Comparison of ENCODE assay signal across 8 cellular contexts in genomic region chr5:55936100-55936693, GRCh38. TPM values are rescaled to one million over a fixed set of nuclear protein-coding genes. Genes with fewer than 3 reads are reported as not detected.
A peak's percentile ranks its signal among the peaks of the same experiment; 100 is the strongest.
DNase-seq lines count a peak whose midpoint lies in the region; ATAC-seq and TF ChIP-seq lines count a peak whose summit lies in the region.

No MANE protein-coding gene starts in this region.

- peaks cover 0 to 32% (median 0%) of the 10 kb centered on the region in 3 donors for H3K36me3 ChIP-seq in Peyer's patch
- peaks cover 6% of the 10 kb centered on the region for H3K36me3 ChIP-seq in fibroblast of lung (ENCODE audit: control insufficient read depth, insufficient read depth, low read length)
- no peaks in the 10 kb centered on the region for H3K36me3 ChIP-seq in neural progenitor cell

- no peaks in the 10 kb centered on the region for H3K27me3 Mint-ChIP-seq in activated T-cell treated with anti-CD3 and anti-CD28 coated beads, Interleukin-2, amount 50 U/mL, for 4 hours (ENCODE audit: low read depth)
- H3K27me3 Mint-ChIP-seq in neural progenitor cell (ENCODE audit: insufficient read depth, low read depth): no peaks in the 10 kb centered on the region
- H3K27me3 Mint-ChIP-seq in stimulated activated naive CD8-positive, alpha-beta T cell treated with anti-CD3 and anti-CD28 coated beads, Interleukin-15, amount 100 ng/mL, for 72 hours: no peaks in the 10 kb centered on the region

- TF ChIP-seq CTCF in Peyer's patch (IDR thresholded peaks at IDR 0.05) (peak; percentile 60 to 83 (median 74)), fibroblast of lung (conservative IDR thresholded peaks at IDR 0.05 in 1 of 2, IDR thresholded peaks at IDR 0.05 in 1 of 2; ENCODE audit: low read depth in 1 of 2, low read length in 2 of 2) (peak; percentile 90 to 92), neural progenitor cell (IDR thresholded peaks at IDR 0.05) (peak; percentile 90)

- H3K27ac Mint-ChIP-seq in neural progenitor cell: no peak overlapping the region
- H3K27ac Mint-ChIP-seq in stimulated activated naive CD8-positive, alpha-beta T cell treated with anti-CD3 and anti-CD28 coated beads, Interleukin-15, amount 100 ng/mL, for 72 hours: peak overlapping the region in 1 of 2 donors; percentile 54

- TF ChIP-seq POLR2A in Peyer's patch (IDR thresholded peaks at IDR 0.05): no peak

- DNase-seq in NK-92 treated with Interleukin-12 subunit alpha and Interleukin-12 subunit beta, amount 100 ng/mL, for 24 hours (lab: John Stamatoyannopoulos, UW): peak; percentile 44
- DNase-seq in NK-92 (lab: John Stamatoyannopoulos, UW; ENCODE audit: unreplicated experiment) (no peak), KBM-7 (peak; percentile 84), Peyer's patch (peak; percentile 77 to 91 (median 84)), fibroblast of lung (ENCODE audit: low read depth in 2 of 2) (peak; percentile 81 to 91), neural progenitor cell (ENCODE audit: low spot score) (peak; percentile 84)
- peak; percentile 74 for DNase-seq in activated T-cell treated with anti-CD3 and anti-CD28 coated beads, Interleukin-2, amount 50 U/mL, for 4 hours
- peak; percentile 69 to 78 for DNase-seq in stimulated activated naive CD8-positive, alpha-beta T cell treated with anti-CD3 and anti-CD28 coated beads, Interleukin-15, amount 100 ng/mL, for 72 hours

- H3K9ac ChIP-seq in fibroblast of lung (ENCODE audit: insufficient read depth, low read length) (no peak overlapping the region), neural progenitor cell (no peak overlapping the region)

- H3K4me3 ChIP-seq in Peyer's patch: no peak overlapping the region
- no peak overlapping the region for H3K4me3 ChIP-seq in fibroblast of lung (replicated peaks in 1 of 4; ENCODE audit: control extremely low read depth in 1 of 4, insufficient read depth in 1 of 4, low read depth in 3 of 4, low read length in 4 of 4)
- no peak overlapping the region for H3K4me3 ChIP-seq in neural progenitor cell

- H3K4me1 Mint-ChIP-seq in activated T-cell treated with anti-CD3 and anti-CD28 coated beads, Interleukin-2, amount 50 U/mL, for 4 hours (ENCODE audit: low read depth): peaks cover 8% of the 10 kb centered on the region
- no peaks in the 10 kb centered on the region for H3K4me1 Mint-ChIP-seq in neural progenitor cell
- H3K4me1 Mint-ChIP-seq in stimulated activated naive CD8-positive, alpha-beta T cell treated with anti-CD3 and anti-CD28 coated beads, Interleukin-15, amount 100 ng/mL, for 72 hours: peaks cover 3% of the 10 kb centered on the region

- H3K27ac ChIP-seq in Peyer's patch: no peak overlapping the region
- H3K27ac ChIP-seq in fibroblast of lung (ENCODE audit: insufficient read depth, low read length): no peak overlapping the region
- H3K27ac ChIP-seq in neural progenitor cell: no peak overlapping the region

- peaks cover 15% of the 10 kb centered on the region for H3K36me3 Mint-ChIP-seq in activated T-cell treated with anti-CD3 and anti-CD28 coated beads, Interleukin-2, amount 50 U/mL, for 4 hours (ENCODE audit: insufficient read depth)
- no peaks in the 10 kb centered on the region for H3K36me3 Mint-ChIP-seq in neural progenitor cell

- H3K27me3 ChIP-seq in Peyer's patch (no peaks in the 10 kb centered on the region), fibroblast of lung (ENCODE audit: control insufficient read depth, insufficient read depth, low read length) (no peaks in the 10 kb centered on the region), neural progenitor cell (no peaks in the 10 kb centered on the region)

- H3K9me3 ChIP-seq in Peyer's patch (no peaks in the 10 kb centered on the region), fibroblast of lung (ENCODE audit: control insufficient read depth, insufficient read depth, low read depth, low read length) (no peaks in the 10 kb centered on the region), neural progenitor cell (ENCODE audit: low read depth) (no peaks in the 10 kb centered on the region)

- H3K9me3 Mint-ChIP-seq in activated T-cell treated with anti-CD3 and anti-CD28 coated beads, Interleukin-2, amount 50 U/mL, for 4 hours: no peaks in the 10 kb centered on the region
- no peaks in the 10 kb centered on the region for H3K9me3 Mint-ChIP-seq in neural progenitor cell
- H3K9me3 Mint-ChIP-seq in stimulated activated naive CD8-positive, alpha-beta T cell treated with anti-CD3 and anti-CD28 coated beads, Interleukin-15, amount 100 ng/mL, for 72 hours: no peaks in the 10 kb centered on the region

- H4K20me1 ChIP-seq in fibroblast of lung (ENCODE audit: control insufficient read depth, extremely low read depth, insufficient read depth, low read length) (peaks cover 1% of the 10 kb centered on the region), neural progenitor cell (ENCODE audit: low read depth) (no peaks in the 10 kb centered on the region)

- no peaks in the 10 kb centered on the region for H3F3A ChIP-seq in neural progenitor cell (ENCODE audit: low read depth)

- peak; percentile 71 to 82 for ATAC-seq in activated T-cell treated with anti-CD3 and anti-CD28 coated beads, Interleukin-2, amount 50 U/mL, for 4 hours
- ATAC-seq in stimulated activated naive CD8-positive, alpha-beta T cell treated with anti-CD3 and anti-CD28 coated beads, Interleukin-15, amount 100 ng/mL, for 72 hours: peak; percentile 82

- H2AFZ ChIP-seq in fibroblast of lung (ENCODE audit: low read length) (no peak overlapping the region), neural progenitor cell (replicated peaks) (no peak overlapping the region)

- in situ Hi-C loops in KBM-7 (cut with MboI; ENCODE audit: low pct_unique_long_range_greater_than_20kb, low sequenced_read_pairs): no loop called here

- no peak overlapping the region for H3K4me2 ChIP-seq in fibroblast of lung (ENCODE audit: extremely low read depth, insufficient read depth, low read length)
- H3K4me2 ChIP-seq in neural progenitor cell: no peak overlapping the region

- H3K4me1 ChIP-seq in Peyer's patch: no peaks in the 10 kb centered on the region
- peaks cover 2% of the 10 kb centered on the region for H3K4me1 ChIP-seq in fibroblast of lung (ENCODE audit: control insufficient read depth, extremely low read depth, insufficient read depth, low read length)
- H3K4me1 ChIP-seq in neural progenitor cell: no peaks in the 10 kb centered on the region

- H3K79me2 ChIP-seq in fibroblast of lung (ENCODE audit: control insufficient read depth, insufficient read depth, low read length): no peaks in the 10 kb centered on the region
- no peaks in the 10 kb centered on the region for H3K79me2 ChIP-seq in neural progenitor cell (ENCODE audit: low read depth)

- H3K4me3 Mint-ChIP-seq in activated T-cell treated with anti-CD3 and anti-CD28 coated beads, Interleukin-2, amount 50 U/mL, for 4 hours: no peak overlapping the region
- H3K4me3 Mint-ChIP-seq in neural progenitor cell: no peak overlapping the region
- no peak overlapping the region for H3K4me3 Mint-ChIP-seq in stimulated activated naive CD8-positive, alpha-beta T cell treated with anti-CD3 and anti-CD28 coated beads, Interleukin-15, amount 100 ng/mL, for 72 hours

RNA-seq across cellular contexts. Expression of gene IL6ST, which starts 58.6 kb away (rescaled TPM):
- total RNA-seq in Peyer's patch (100 to 1,000 TPM in 2 of 4 donors, 10 to 100 TPM in 2; 88.8 to 179 (median 116) TPM), fibroblast of lung (978 and 1,649 TPM in 2 replicates), neural progenitor cell (ENCODE audit: low replicate concordance) (27.6 and 54.6 TPM in 2 replicates)
- 10 to 100 TPM; 74.9 to 97.1 (median 79.1) TPM for total RNA-seq in activated T-cell treated with anti-CD3 and anti-CD28 coated beads, Interleukin-2, amount 50 U/mL, for 4 hours
- polyA plus RNA-seq in fibroblast of lung: 768 and 830 TPM in 2 replicates
- polyA plus RNA-seq in fibroblast of lung (2012): 226 and 274 TPM in 2 replicates
- 138 and 171 TPM in 2 replicates for polyA minus RNA-seq in fibroblast of lung (ENCODE audit: low replicate concordance)
